15 cellular contexts compared by ENCODE assay signal in genomic region chr4:73730292-73730691, GRCh38. TPM values are rescaled to one million over a fixed set of nuclear protein-coding genes. Genes with fewer than 3 reads are reported as not detected.
DNase-seq lines count a peak whose midpoint lies in the region; ATAC-seq, FAIRE-seq and TF ChIP-seq lines count a peak whose summit lies in the region.
"Had no signal": no experiment of that assay in that cellular context is flagged by ENCODE, and none has a peak within 500 bp of the region (broad histone marks: within the 10 kb centered on the region; RNA-seq: fewer than 3 reads in every experiment).

No MANE protein-coding gene starts in this region.

- H2AFZ ChIP-seq in HepG2 (ENCODE audit: low read length), result no peak overlapping the region

- peak; percentile 50 for DNase-seq in A172 (ENCODE audit: low spot score)
- peak; percentile 43 for DNase-seq in EL
- peak; percentile 22 for DNase-seq in NCI-H2196 (lab: John Stamatoyannopoulos, UW; ENCODE audit: unreplicated experiment)
- peak; percentile 81 for DNase-seq in amniotic epithelial cell (ENCODE audit: low read depth)
- no peak for DNase-seq in NOMO-1 treated with dmso at 0.1 percent for 144 hours (lab: John Stamatoyannopoulos, UW; ENCODE audit: unreplicated experiment)
- DNase-seq in GM12891 (ENCODE audit: insufficient read length, low spot score), result no peak
- no peak for DNase-seq in HepG2 (ENCODE audit: low spot score)
- no peak for DNase-seq in GOT3 (lab: John Stamatoyannopoulos, UW)
- DNase-seq: activated B cell treated with CpG ODN at 0.5 μM for 24 hours; activated gamma-delta T cell; NCI-H2107; stimulated activated naive B cell treated with anti-CD40 and anti-IgM and Interleukin-4, amounts not matched to agents 10 μg/mL and 1 μg/mL and 100 μg/mL, for 72 hours had no signal

- POLR2A ChIA-PET in HepG2 (lab: Yijun Ruan, JAX), result no interaction called here

- H3K4me2 ChIP-seq in HepG2 (ENCODE audit: low read depth, low read length), result no peak overlapping the region
- H3K4me2 ChIP-seq: KMS-11 had no signal

- no peak overlapping the region for H3K4me3 ChIP-seq in HepG2 (replicated peaks in 1 of 3; ENCODE audit: insufficient read depth in 1 of 3, low read depth in 2 of 3, low read length in 3 of 3)
- H3K4me3 ChIP-seq: transverse colon had no signal

- FAIRE-seq in GM12891 (lab: Jason Lieb, UNC) (no peak), HepG2 (lab: Jason Lieb, UNC) (no peak)

- no peak for ATAC-seq in HepG2

- no TSS peak for BruUV-seq in HepG2 (replicated peaks; lab: Mats Ljungman, UMichigan)

- TF ChIP-seq POLR2A in GM12891 (IDR thresholded peaks at IDR 0.05; ENCODE audit: low read depth, low read length) (no peak), HepG2 (IDR thresholded peaks at IDR 0.05; ENCODE audit: insufficient read depth in 1 of 2, low read depth in 2 of 2, low read length in 2 of 2) (no peak)

- H3K9ac ChIP-seq in HepG2 (ENCODE audit: insufficient read depth, low read depth, low read length), result no peak overlapping the region
- H3K9ac ChIP-seq: KMS-11 had no signal

- no peaks in the 10 kb centered on the region for H3K36me3 ChIP-seq in HepG2 (replicated peaks in 1 of 2; ENCODE audit: control insufficient read depth in 1 of 2, insufficient read depth in 2 of 2, low read length in 2 of 2)
- H3K36me3 ChIP-seq: transverse colon had no signal

- 0% methylated on average over 2 of the region's 2 CpGs for WGBS in HepG2 (ENCODE audit: low lambda C conversion rate)

- no peaks in the 10 kb centered on the region for H3K4me1 ChIP-seq in HepG2 (ENCODE audit: insufficient read depth, low read length)

- intact Hi-C loops in HepG2 (cut with micrococcal nuclease; ENCODE audit: unreplicated experiment), result no loop called here

- TF ChIP-seq CTCF in HepG2 (CRISPR knock-in tag; IDR thresholded peaks at IDR 0.05), result no peak

- H3K9me3 ChIP-seq in HepG2 (ENCODE audit: low read length), result no peaks in the 10 kb centered on the region
- H3K9me3 ChIP-seq: transverse colon had no signal

- in situ Hi-C loops in HepG2 (cut with HindIII; ENCODE audit: extremely low pct_ligation_motif_present, low pct_unique_long_range_greater_than_20kb), result no loop called here

- H3K79me2 ChIP-seq in HepG2 (ENCODE audit: insufficient read depth, low read length), result no peaks in the 10 kb centered on the region

- TF ChIP-seq EP300 in HepG2 (IDR thresholded peaks at IDR 0.05; ENCODE audit: low read depth in 2 of 2, low read length in 2 of 2) (no peak), HepG2 (CRISPR knock-in tag; IDR thresholded peaks at IDR 0.05; ENCODE audit: borderline replicate concordance) (no peak)

- no peak overlapping the region for H3K27ac ChIP-seq in HepG2 (ENCODE audit: extremely low read length, insufficient read depth, low read length)
- H3K27ac ChIP-seq: KMS-11, transverse colon had no signal

- H3K27me3 ChIP-seq in HepG2 (ENCODE audit: control insufficient read depth in 1 of 2, insufficient read depth in 2 of 2, low read length in 2 of 2), result peaks cover 0 to 3% of the 10 kb centered on the region in 2 experiments; a peak in 2 of 5 replicates
- H3K27me3 ChIP-seq: transverse colon had no signal

- TF ChIP-seq RAD21 in HepG2 (CRISPR knock-in tag; IDR thresholded peaks at IDR 0.05), result no peak

- CTCF ChIA-PET in HepG2 (lab: Yijun Ruan, JAX; ENCODE audit: low intra/inter-chr PET ratio, low total read pairs), result interaction anchor here (1.1 to 3.9 kb wide), 2 partner anchors 10 to 404 kb away, joined by 4 to 47 read pairs; partner anchors contain the start of gene CXCL8

- H4K20me1 ChIP-seq in HepG2 (ENCODE audit: insufficient read depth, low read length), result no peaks in the 10 kb centered on the region

TF ChIP-seq in GM12891, 5 proteins besides CTCF, POLR2A, EP300 and RAD21:
- TF ChIP-seq PAX5 (IDR thresholded peaks at IDR 0.05; ENCODE audit: insufficient read depth, low read length, severe bottlenecking) (no peak), POLR2AphosphoS5 (IDR thresholded peaks at IDR 0.05; ENCODE audit: low read depth, low read length) (no peak), SPI1 (IDR thresholded peaks at IDR 0.05; ENCODE audit: low read depth, low read length) (no peak), POU2F2 (IDR thresholded peaks at IDR 0.05; ENCODE audit: low read depth, low read length) (no peak), TAF1 (IDR thresholded peaks at IDR 0.05; ENCODE audit: low read depth, low read length) (no peak)

TF ChIP-seq in HepG2, 621 proteins besides CTCF, POLR2A, EP300 and RAD21:
- TF ChIP-seq ZFP1 (CRISPR knock-in tag; IDR thresholded peaks at IDR 0.05) (no peak), ZFP41 (CRISPR knock-in tag; IDR thresholded peaks at IDR 0.05; ENCODE audit: borderline replicate concordance) (no peak)
TF ChIP-seq in HepG2: peak in this region for 0.

RNA-seq across cellular contexts. Expression of gene CXCL8, which starts 10.1 kb away (rescaled TPM):
- 0.09 TPM in 1 of 2 replicates, not detected in the other for total RNA-seq in A172 (2014; rRNA removed; shearing (Covaris generic))
- polyA plus RNA-seq in GM12891 (2012; ENCODE audit: low read depth, missing spikeins), result 0.60 TPM
- 4.9 and 7.8 TPM in 2 replicates for total RNA-seq in HepG2 (2016; rRNA removed; fragmentation: Illumina TruSeq; extraction: Trizol)
- 6.3 TPM in 2 replicates for total RNA-seq in HepG2 (2016; cell fraction: cytosol; rRNA removed; fragmentation: Illumina TruSeq; extraction: Trizol; ENCODE audit: low read depth)
- total RNA-seq in HepG2 (2016; cell fraction: insoluble cytoplasmic fraction; rRNA removed; fragmentation: Illumina TruSeq; extraction: Trizol), result 4.5 and 8.5 TPM in 2 replicates
- total RNA-seq in HepG2 (2016; cell fraction: membrane; rRNA removed; fragmentation: Illumina TruSeq; extraction: Trizol), result 8.4 and 12.9 TPM in 2 replicates
- total RNA-seq in HepG2 (2016; cell fraction: nucleus; rRNA removed; fragmentation: Illumina TruSeq; extraction: Trizol), result 10.4 and 13.0 TPM in 2 replicates
- 1.2 and 1.8 TPM in 2 replicates for polyA plus RNA-seq in HepG2 (2011; rRNA removed)
- polyA plus RNA-seq in HepG2 (2011; cell fraction: cytosol; rRNA removed), result 0.40 and 0.65 TPM in 2 replicates
- polyA plus RNA-seq in HepG2 (2011; cell fraction: nucleus; rRNA removed), result 0.24 and 0.33 TPM in 2 replicates
- polyA plus RNA-seq in HepG2 (2012), result 0.21 and 0.87 TPM in 2 replicates
- 2.0 and 2.3 TPM in 2 replicates for polyA plus RNA-seq in HepG2 (2016; cell fraction: cytosol; fragmentation: Illumina TruSeq; extraction: Trizol; ENCODE audit: low read depth)
- 3.1 TPM in 2 replicates for polyA plus RNA-seq in HepG2 (2016; cell fraction: insoluble cytoplasmic fraction; fragmentation: Illumina TruSeq; extraction: Trizol; ENCODE audit: low read depth)
- 2.6 and 3.7 TPM in 2 replicates for polyA plus RNA-seq in HepG2 (2016; cell fraction: membrane; fragmentation: Illumina TruSeq; extraction: Trizol; ENCODE audit: low read depth)
- polyA plus RNA-seq in HepG2 (2016; cell fraction: nucleus; fragmentation: Illumina TruSeq; extraction: Trizol; ENCODE audit: insufficient read depth, low read depth), result 12.4 and 13.0 TPM in 2 replicates
- polyA minus RNA-seq in HepG2 (2011; rRNA and poly(A)+ RNA removed; ENCODE audit: low replicate concordance), result 0.60 and 2.4 TPM in 2 replicates
- polyA minus RNA-seq in HepG2 (2011; cell fraction: cytosol; rRNA and poly(A)+ RNA removed), result 0.62 and 1.3 TPM in 2 replicates
- 1.2 and 1.9 TPM in 2 replicates for polyA minus RNA-seq in HepG2 (2011; cell fraction: nucleus; rRNA and poly(A)+ RNA removed)
- total RNA-seq: H7 had no signal

Comparison
In these comparisons a context has a peak if more than half of its experiments do, and no peak if none do; other contexts are left out.
1. DNase-seq: peak in A172 (single experiment), EL (single experiment), NCI-H2196 (single experiment) and amniotic epithelial cell (single experiment); none in NOMO-1 treated with dmso at 0.1 percent for 144 hours (single experiment), GM12891 (single experiment), HepG2 (single experiment) and GOT3 (single experiment).